Comparison of ENCODE assay signal across 25 cellular contexts in the genomic region with DNA sequence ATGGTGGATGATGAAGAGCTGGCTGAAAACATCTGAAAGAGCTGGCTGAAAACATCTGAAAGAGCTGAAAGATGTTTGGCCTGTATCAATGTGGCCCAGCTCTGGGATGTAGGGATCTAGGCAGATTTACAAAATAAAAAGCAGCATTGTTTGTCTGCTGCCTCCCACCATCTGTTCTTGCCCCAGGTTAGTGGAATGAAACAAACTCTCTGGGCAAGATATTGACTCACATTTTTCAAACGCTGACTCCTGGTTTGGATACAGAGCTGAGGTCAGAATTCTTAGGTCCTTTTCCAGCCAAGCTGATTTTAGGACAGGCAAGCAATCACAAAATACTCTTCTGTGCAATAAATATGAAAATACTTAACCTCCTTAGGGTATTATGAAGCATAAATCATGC.
DNase-seq lines count a peak whose midpoint lies in the region; ATAC-seq and TF ChIP-seq lines count a peak whose summit lies in the region.
"Had no signal": no experiment of that assay in that cellular context is flagged by ENCODE, and none has a peak within 500 bp of the region (broad histone marks: within the 10 kb centered on the region; RNA-seq: fewer than 3 reads in every experiment).

No MANE protein-coding gene starts in this region.

- H3K9me3 Mint-ChIP-seq in nephron, result peaks cover 3% of the 10 kb centered on the region
- H3K9me3 Mint-ChIP-seq: activated CD8-positive, alpha-beta T cell treated with anti-CD3 and anti-CD28 coated beads for 36 hours; activated naive CD8-positive, alpha-beta T cell treated with anti-CD3 and anti-CD28 coated beads, Interleukin-2, amount 10 ng/mL, durations not matched to agents 7 days and 5 days had no signal

- intact Hi-C loops in dorsolateral prefrontal cortex (cut with DNase I) (no loop called here), left lung (cut with DNase I) (no loop called here)

- H3K27ac Mint-ChIP-seq in nephron, result peak overlapping the region; percentile 16 to 70 (median 43)
- H3K27ac Mint-ChIP-seq: activated CD8-positive, alpha-beta T cell treated with anti-CD3 and anti-CD28 coated beads for 36 hours; activated naive CD8-positive, alpha-beta T cell treated with anti-CD3 and anti-CD28 coated beads, Interleukin-2, amount 10 ng/mL, durations not matched to agents 7 days and 5 days; naive thymus-derived CD4-positive, alpha-beta T cell had no signal

- H3K9me3 ChIP-seq in WERI-Rb-1 (ENCODE audit: severe bottlenecking) (no peaks in the 10 kb centered on the region), left lung (no peaks in the 10 kb centered on the region)
- H3K9me3 ChIP-seq: Caco-2, HAP-1, Peyer's patch, tibial nerve had no signal

- TF ChIP-seq CTCF in nephron (IDR thresholded peaks at IDR 0.05; ENCODE audit: unreplicated experiment in 3 of 3) (no peak), WERI-Rb-1 (IDR thresholded peaks at IDR 0.05; ENCODE audit: low read depth, low read length) (no peak), dorsolateral prefrontal cortex (IDR thresholded peaks at IDR 0.05 in 54 of 56, conservative IDR thresholded peaks at IDR 0.05 in 2 of 56; ENCODE audit: low read depth in 1 of 56, partially characterized antibody in 56 of 56) (no peak), left lung (IDR thresholded peaks at IDR 0.05) (no peak)

- H3K36me3 Mint-ChIP-seq in nephron (ENCODE audit: low read depth), result peaks cover 15% of the 10 kb centered on the region

- H3K36me3 ChIP-seq in WERI-Rb-1, result no peaks in the 10 kb centered on the region
- H3K36me3 ChIP-seq in left lung, result no peaks in the 10 kb centered on the region
- H3K36me3 ChIP-seq: HAP-1, Peyer's patch had no signal

- H3K4me3 Mint-ChIP-seq in nephron, result peak overlapping the region in 1 of 3 experiments; percentile 8
- H3K4me3 Mint-ChIP-seq: activated CD8-positive, alpha-beta T cell treated with anti-CD3 and anti-CD28 coated beads for 36 hours; activated naive CD8-positive, alpha-beta T cell treated with anti-CD3 and anti-CD28 coated beads, Interleukin-2, amount 10 ng/mL, durations not matched to agents 7 days and 5 days; naive thymus-derived CD4-positive, alpha-beta T cell had no signal

- H3K4me1 ChIP-seq in left lung, result no peaks in the 10 kb centered on the region
- H3K4me1 ChIP-seq: Caco-2 had no signal

- peak; percentile 79 for DNase-seq in COLO829 (ENCODE audit: low spot score)
- peak; percentile 39 for DNase-seq in RPMI7951 (ENCODE audit: low read depth)
- peak; percentile 64 for DNase-seq in epidermal melanocyte (ENCODE audit: insufficient read length, low spot score)
- DNase-seq in WERI-Rb-1, result no peak
- no peak for DNase-seq in dorsolateral prefrontal cortex
- no peak for DNase-seq in left lung
- DNase-seq: activated CD8-positive, alpha-beta T cell treated with anti-CD3 and anti-CD28 coated beads for 36 hours; activated effector memory CD4-positive, alpha-beta T cell treated with anti-CD3 and anti-CD28 coated beads, Interleukin-2, amount 50 U/mL, for 16 hours; activated naive CD8-positive, alpha-beta T cell treated with anti-CD3 and anti-CD28 coated beads, Interleukin-2, amount 10 ng/mL, durations not matched to agents 7 days and 5 days; C1 segment of cervical spinal cord; Caco-2; cerebellar nuclear complex; DND-41; naive thymus-derived CD4-positive, alpha-beta T cell; NCI-H1092; NCI-H2081; NCI-H226; Peyer's patch; stimulated activated CD4-positive, alpha-beta T cell treated with anti-CD3 and anti-CD28 coated beads, Interleukin-2, amount 100 ng/mL, for 24 hours; T-helper 1 cell had no signal

- H3K27ac ChIP-seq in WERI-Rb-1 (no peak overlapping the region), dorsolateral prefrontal cortex (no peak overlapping the region), left lung (no peak overlapping the region)
- H3K27ac ChIP-seq: Peyer's patch had no signal

- H3K27me3 ChIP-seq in WERI-Rb-1 (ENCODE audit: insufficient read depth, low read depth, severe bottlenecking) (no peaks in the 10 kb centered on the region), dorsolateral prefrontal cortex (no peaks in the 10 kb centered on the region), left lung (no peaks in the 10 kb centered on the region)
- H3K27me3 ChIP-seq: Peyer's patch, tibial nerve had no signal

- H3K4me3 ChIP-seq in WERI-Rb-1 (ENCODE audit: low read depth, low read length) (no peak overlapping the region), dorsolateral prefrontal cortex (no peak overlapping the region), left lung (no peak overlapping the region)
- H3K4me3 ChIP-seq: HAP-1, Peyer's patch, smooth muscle cell, tibial nerve had no signal

- no peaks in the 10 kb centered on the region for H3K27me3 Mint-ChIP-seq in nephron (ENCODE audit: low read depth)
- H3K27me3 Mint-ChIP-seq: activated CD8-positive, alpha-beta T cell treated with anti-CD3 and anti-CD28 coated beads for 36 hours; activated naive CD8-positive, alpha-beta T cell treated with anti-CD3 and anti-CD28 coated beads, Interleukin-2, amount 10 ng/mL, durations not matched to agents 7 days and 5 days; naive thymus-derived CD4-positive, alpha-beta T cell had no signal

- H3K4me1 Mint-ChIP-seq in nephron, result peaks cover 47% of the 10 kb centered on the region

- no peak for ATAC-seq in left lung
- ATAC-seq: activated CD4-positive, CD25-positive, alpha-beta regulatory T cell treated with anti-CD3 and anti-CD28 coated beads, Interleukin-2, amount 50 U/mL, for 24 hours; activated CD8-positive, alpha-beta T cell treated with anti-CD3 and anti-CD28 coated beads for 36 hours; naive thymus-derived CD4-positive, alpha-beta T cell had no signal

Comparison
In these comparisons a context has a peak if more than half of its experiments do, and no peak if none do; other contexts are left out.
1. DNase-seq: peak in COLO829 (single experiment), RPMI7951 (single experiment) and epidermal melanocyte (single experiment); none in WERI-Rb-1 (single experiment), dorsolateral prefrontal cortex (0 of 10) and left lung (0 of 2).